29 cellular contexts compared by ENCODE assay signal in genomic region chr11:81756864-81757595, GRCh38.
"Had no signal": no experiment of that assay in that cellular context is flagged by ENCODE, and none has a peak within 500 bp of the region (broad histone marks: within the 10 kb centered on the region; RNA-seq: fewer than 3 reads in every experiment).

No MANE protein-coding gene starts in this region.

- H3K27me3 ChIP-seq: neutrophil, right lobe of liver, sigmoid colon, stomach, thyroid gland, tibial nerve, upper lobe of left lung, vagina had no signal

- H3K4me3 Mint-ChIP-seq: natural killer cell treated with Interleukin-12 subunit alpha and Interleukin-12 subunit beta and Interleukin-15 and Interleukin-18, amount 100 ng/mL, for 72 hours; nephron progenitor cell; neural crest cell; stimulated activated effector memory CD8-positive, alpha-beta T cell treated with anti-CD3 and anti-CD28 coated beads, Interleukin-12 subunit alpha, Interleukin-12 subunit beta, amount 100 ng/mL, for 72 hours; stimulated activated naive B cell treated with anti-CD40 and anti-IgM and Interleukin-4, amounts not matched to agents 10 μg/mL and 1 μg/mL and 100 μg/mL, for 72 hours; stimulated activated naive CD8-positive, alpha-beta T cell treated with anti-CD3 and anti-CD28 coated beads, Interleukin-15, Interleukin-2, amounts not matched to agents 100 ng/mL and 50 ng/mL, for 24 hours had no signal

- FAIRE-seq: small intestine, urothelium cell line had no signal

- H3K27me3 Mint-ChIP-seq: progenitor cell of endocrine pancreas; stimulated activated naive B cell treated with anti-CD40 and anti-IgM and Interleukin-4, amounts not matched to agents 10 μg/mL and 1 μg/mL and 100 μg/mL, for 72 hours had no signal

- H3K4me1 Mint-ChIP-seq: nephron progenitor cell; neural crest cell; stimulated activated effector memory CD8-positive, alpha-beta T cell treated with anti-CD3 and anti-CD28 coated beads, Interleukin-12 subunit alpha, Interleukin-12 subunit beta, amount 100 ng/mL, for 72 hours; stimulated activated naive B cell treated with anti-CD40 and anti-IgM and Interleukin-4, amounts not matched to agents 10 μg/mL and 1 μg/mL and 100 μg/mL, for 72 hours had no signal

- H3K27ac Mint-ChIP-seq: natural killer cell treated with Interleukin-12 subunit alpha and Interleukin-12 subunit beta and Interleukin-15 and Interleukin-18, amount 100 ng/mL, for 72 hours; nephron progenitor cell; progenitor cell of endocrine pancreas; stimulated activated effector memory CD8-positive, alpha-beta T cell treated with anti-CD3 and anti-CD28 coated beads, Interleukin-12 subunit alpha, Interleukin-12 subunit beta, amount 100 ng/mL, for 72 hours; stimulated activated naive B cell treated with anti-CD40 and anti-IgM and Interleukin-4, amounts not matched to agents 10 μg/mL and 1 μg/mL and 100 μg/mL, for 72 hours; stimulated activated naive CD8-positive, alpha-beta T cell treated with anti-CD3 and anti-CD28 coated beads, Interleukin-15, Interleukin-2, amounts not matched to agents 100 ng/mL and 50 ng/mL, for 24 hours had no signal

- ATAC-seq: natural killer cell treated with Interleukin-12 subunit alpha and Interleukin-12 subunit beta and Interleukin-15 and Interleukin-18, amount 100 ng/mL, for 72 hours; psoas muscle; right cardiac atrium; right lobe of liver; stimulated activated naive B cell treated with anti-CD40 and anti-IgM and Interleukin-4, amounts not matched to agents 10 μg/mL and 1 μg/mL and 100 μg/mL, for 72 hours had no signal

- H3K4me3 ChIP-seq: psoas muscle, right lobe of liver, sigmoid colon, stomach, thoracic aorta, thyroid gland, tibial nerve, upper lobe of left lung, vagina had no signal

- H3K36me3 ChIP-seq: neutrophil, right lobe of liver, sigmoid colon, stomach, thoracic aorta, thyroid gland, tibial nerve, upper lobe of left lung, vagina had no signal

- H3K9me3 ChIP-seq: neutrophil, psoas muscle, right lobe of liver, sigmoid colon, stomach, thoracic aorta, thyroid gland, tibial nerve, upper lobe of left lung, vagina had no signal

- H3K79me2 ChIP-seq: parathyroid adenoma had no signal

- H3K9me3 Mint-ChIP-seq: natural killer cell treated with Interleukin-12 subunit alpha and Interleukin-12 subunit beta and Interleukin-15 and Interleukin-18, amount 100 ng/mL, for 72 hours; nephron progenitor cell; neural crest cell; stimulated activated effector memory CD8-positive, alpha-beta T cell treated with anti-CD3 and anti-CD28 coated beads, Interleukin-12 subunit alpha, Interleukin-12 subunit beta, amount 100 ng/mL, for 72 hours; stimulated activated naive CD8-positive, alpha-beta T cell treated with anti-CD3 and anti-CD28 coated beads, Interleukin-15, Interleukin-2, amounts not matched to agents 100 ng/mL and 50 ng/mL, for 24 hours had no signal

- H3K36me3 Mint-ChIP-seq: natural killer cell treated with Interleukin-12 subunit alpha and Interleukin-12 subunit beta and Interleukin-15 and Interleukin-18, amount 100 ng/mL, for 72 hours; stimulated activated effector memory CD8-positive, alpha-beta T cell treated with anti-CD3 and anti-CD28 coated beads, Interleukin-12 subunit alpha, Interleukin-12 subunit beta, amount 100 ng/mL, for 72 hours; stimulated activated naive B cell treated with anti-CD40 and anti-IgM and Interleukin-4, amounts not matched to agents 10 μg/mL and 1 μg/mL and 100 μg/mL, for 72 hours had no signal

- DNase-seq: nephron progenitor cell; nucleus accumbens; posterior cingulate gyrus; psoas muscle; right cardiac atrium; right lobe of liver; sigmoid colon; small intestine; stimulated activated CD4-positive, alpha-beta T cell treated with anti-CD3 and anti-CD28 coated beads, Interleukin-15, amount 100 ng/mL, for 24 hours; stimulated activated CD4-positive, alpha-beta T cell treated with anti-CD3 and anti-CD28 coated beads, Interleukin-2, amount 100 ng/mL, for 24 hours; stimulated activated CD4-positive, alpha-beta T cell treated with anti-CD3 and anti-CD28 coated beads, Interleukin-2, amount 100 ng/mL, for 48 hours; stimulated activated CD4-positive, alpha-beta T cell treated with anti-CD3 and anti-CD28 coated beads, Interleukin-4, amount 100 ng/mL, for 24 hours; stimulated activated naive B cell treated with anti-CD40 and anti-IgM and Interleukin-4, amounts not matched to agents 10 μg/mL and 1 μg/mL and 100 μg/mL, for 72 hours; stimulated activated naive CD4-positive, alpha-beta T cell treated with Interleukin-2 at 50 U/mL for 16 hours; stomach; thyroid gland; trophoblast cell; upper lobe of left lung had no signal

- H3K9ac ChIP-seq: parathyroid adenoma had no signal

- H3K4me1 ChIP-seq: parathyroid adenoma, psoas muscle, right lobe of liver, sigmoid colon, stomach, thyroid gland, tibial nerve, upper lobe of left lung, vagina had no signal

- H3K27ac ChIP-seq: neutrophil, parathyroid adenoma, psoas muscle, right lobe of liver, sigmoid colon, stomach, thoracic aorta, thyroid gland, tibial nerve, upper lobe of left lung, vagina had no signal

- H2AFZ ChIP-seq: parathyroid adenoma had no signal
